In the genomic region with DNA sequence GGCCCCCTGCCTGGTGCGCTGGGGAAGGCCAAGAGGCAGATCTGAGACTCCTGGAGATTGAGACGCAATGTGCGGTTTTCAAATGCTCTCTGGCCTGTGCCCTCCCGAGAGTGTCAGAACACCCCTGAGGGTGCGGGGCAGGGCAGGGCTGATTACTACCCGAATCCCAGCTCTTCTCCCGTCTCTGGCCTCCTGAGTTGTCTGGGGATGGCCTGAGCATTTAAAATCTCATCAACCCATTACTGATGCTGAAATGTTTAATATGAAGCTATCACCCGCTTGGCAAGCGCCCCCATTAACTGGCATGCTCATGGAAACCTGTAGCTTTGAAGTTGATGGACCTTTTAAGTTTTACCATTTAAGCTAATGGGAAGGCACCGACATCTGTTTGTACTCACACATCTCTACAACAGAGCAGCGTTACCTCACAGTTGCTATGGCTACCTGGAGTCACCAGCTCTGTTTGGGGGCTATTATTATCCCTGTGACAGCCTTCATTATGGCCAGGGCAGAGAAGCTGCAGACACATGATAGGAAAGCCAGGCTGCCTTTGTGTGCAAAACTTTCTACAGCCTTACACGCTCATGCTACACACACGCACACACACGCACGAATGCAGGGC, we compare ENCODE assay signal across 2 cellular contexts.
TF ChIP-seq lines count a peak whose summit lies in the region.

No MANE protein-coding gene starts in this region.

TF ChIP-seq in SK-N-SH treated with all-trans-retinoic acid at 6 μM for 48 hours, 23 proteins besides CTCF, POLR2A, EP300 and RAD21 (continued from another document):
- TF ChIP-seq, protein P1, sequence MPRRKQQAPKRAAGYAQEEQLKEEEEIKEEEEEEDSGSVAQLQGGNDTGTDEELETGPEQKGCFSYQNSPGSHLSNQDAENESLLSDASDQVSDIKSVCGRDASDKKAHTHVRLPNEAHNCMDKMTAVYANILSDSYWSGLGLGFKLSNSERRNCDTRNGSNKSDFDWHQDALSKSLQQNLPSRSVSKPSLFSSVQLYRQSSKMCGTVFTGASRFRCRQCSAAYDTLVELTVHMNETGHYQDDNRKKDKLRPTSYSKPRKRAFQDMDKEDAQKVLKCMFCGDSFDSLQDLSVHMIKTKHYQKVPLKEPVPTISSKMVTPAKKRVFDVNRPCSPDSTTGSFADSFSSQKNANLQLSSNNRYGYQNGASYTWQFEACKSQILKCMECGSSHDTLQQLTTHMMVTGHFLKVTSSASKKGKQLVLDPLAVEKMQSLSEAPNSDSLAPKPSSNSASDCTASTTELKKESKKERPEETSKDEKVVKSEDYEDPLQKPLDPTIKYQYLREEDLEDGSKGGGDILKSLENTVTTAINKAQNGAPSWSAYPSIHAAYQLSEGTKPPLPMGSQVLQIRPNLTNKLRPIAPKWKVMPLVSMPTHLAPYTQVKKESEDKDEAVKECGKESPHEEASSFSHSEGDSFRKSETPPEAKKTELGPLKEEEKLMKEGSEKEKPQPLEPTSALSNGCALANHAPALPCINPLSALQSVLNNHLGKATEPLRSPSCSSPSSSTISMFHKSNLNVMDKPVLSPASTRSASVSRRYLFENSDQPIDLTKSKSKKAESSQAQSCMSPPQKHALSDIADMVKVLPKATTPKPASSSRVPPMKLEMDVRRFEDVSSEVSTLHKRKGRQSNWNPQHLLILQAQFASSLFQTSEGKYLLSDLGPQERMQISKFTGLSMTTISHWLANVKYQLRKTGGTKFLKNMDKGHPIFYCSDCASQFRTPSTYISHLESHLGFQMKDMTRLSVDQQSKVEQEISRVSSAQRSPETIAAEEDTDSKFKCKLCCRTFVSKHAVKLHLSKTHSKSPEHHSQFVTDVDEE (CRISPR knock-in tag; IDR thresholded peaks at IDR 0.05) = no peak
- TF ChIP-seq ZNF70 (CRISPR knock-in tag; IDR thresholded peaks at IDR 0.05) = no peak

TF ChIP-seq in WTC11, 78 proteins besides CTCF, POLR2A, EP300 and RAD21 (continued from another document):
- TF ChIP-seq, protein P2, sequence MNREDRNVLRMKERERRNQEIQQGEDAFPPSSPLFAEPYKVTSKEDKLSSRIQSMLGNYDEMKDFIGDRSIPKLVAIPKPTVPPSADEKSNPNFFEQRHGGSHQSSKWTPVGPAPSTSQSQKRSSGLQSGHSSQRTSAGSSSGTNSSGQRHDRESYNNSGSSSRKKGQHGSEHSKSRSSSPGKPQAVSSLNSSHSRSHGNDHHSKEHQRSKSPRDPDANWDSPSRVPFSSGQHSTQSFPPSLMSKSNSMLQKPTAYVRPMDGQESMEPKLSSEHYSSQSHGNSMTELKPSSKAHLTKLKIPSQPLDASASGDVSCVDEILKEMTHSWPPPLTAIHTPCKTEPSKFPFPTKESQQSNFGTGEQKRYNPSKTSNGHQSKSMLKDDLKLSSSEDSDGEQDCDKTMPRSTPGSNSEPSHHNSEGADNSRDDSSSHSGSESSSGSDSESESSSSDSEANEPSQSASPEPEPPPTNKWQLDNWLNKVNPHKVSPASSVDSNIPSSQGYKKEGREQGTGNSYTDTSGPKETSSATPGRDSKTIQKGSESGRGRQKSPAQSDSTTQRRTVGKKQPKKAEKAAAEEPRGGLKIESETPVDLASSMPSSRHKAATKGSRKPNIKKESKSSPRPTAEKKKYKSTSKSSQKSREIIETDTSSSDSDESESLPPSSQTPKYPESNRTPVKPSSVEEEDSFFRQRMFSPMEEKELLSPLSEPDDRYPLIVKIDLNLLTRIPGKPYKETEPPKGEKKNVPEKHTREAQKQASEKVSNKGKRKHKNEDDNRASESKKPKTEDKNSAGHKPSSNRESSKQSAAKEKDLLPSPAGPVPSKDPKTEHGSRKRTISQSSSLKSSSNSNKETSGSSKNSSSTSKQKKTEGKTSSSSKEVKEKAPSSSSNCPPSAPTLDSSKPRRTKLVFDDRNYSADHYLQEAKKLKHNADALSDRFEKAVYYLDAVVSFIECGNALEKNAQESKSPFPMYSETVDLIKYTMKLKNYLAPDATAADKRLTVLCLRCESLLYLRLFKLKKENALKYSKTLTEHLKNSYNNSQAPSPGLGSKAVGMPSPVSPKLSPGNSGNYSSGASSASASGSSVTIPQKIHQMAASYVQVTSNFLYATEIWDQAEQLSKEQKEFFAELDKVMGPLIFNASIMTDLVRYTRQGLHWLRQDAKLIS (CRISPR knock-in tag; IDR thresholded peaks at IDR 0.05; ENCODE audit: borderline replicate concordance) = no peak
- TF ChIP-seq KAT7 (CRISPR knock-in tag; IDR thresholded peaks at IDR 0.05; ENCODE audit: borderline replicate concordance) = no peak
- no peak for TF ChIP-seq CREM (CRISPR knock-in tag; IDR thresholded peaks at IDR 0.05)
- TF ChIP-seq, protein P3, sequence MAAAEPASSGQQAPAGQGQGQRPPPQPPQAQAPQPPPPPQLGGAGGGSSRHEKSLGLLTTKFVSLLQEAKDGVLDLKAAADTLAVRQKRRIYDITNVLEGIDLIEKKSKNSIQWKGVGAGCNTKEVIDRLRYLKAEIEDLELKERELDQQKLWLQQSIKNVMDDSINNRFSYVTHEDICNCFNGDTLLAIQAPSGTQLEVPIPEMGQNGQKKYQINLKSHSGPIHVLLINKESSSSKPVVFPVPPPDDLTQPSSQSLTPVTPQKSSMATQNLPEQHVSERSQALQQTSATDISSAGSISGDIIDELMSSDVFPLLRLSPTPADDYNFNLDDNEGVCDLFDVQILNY (CRISPR knock-in tag; IDR thresholded peaks at IDR 0.05) = no peak
- TF ChIP-seq ZNF121 (CRISPR knock-in tag; IDR thresholded peaks at IDR 0.05) = no peak
- TF ChIP-seq, protein P4, sequence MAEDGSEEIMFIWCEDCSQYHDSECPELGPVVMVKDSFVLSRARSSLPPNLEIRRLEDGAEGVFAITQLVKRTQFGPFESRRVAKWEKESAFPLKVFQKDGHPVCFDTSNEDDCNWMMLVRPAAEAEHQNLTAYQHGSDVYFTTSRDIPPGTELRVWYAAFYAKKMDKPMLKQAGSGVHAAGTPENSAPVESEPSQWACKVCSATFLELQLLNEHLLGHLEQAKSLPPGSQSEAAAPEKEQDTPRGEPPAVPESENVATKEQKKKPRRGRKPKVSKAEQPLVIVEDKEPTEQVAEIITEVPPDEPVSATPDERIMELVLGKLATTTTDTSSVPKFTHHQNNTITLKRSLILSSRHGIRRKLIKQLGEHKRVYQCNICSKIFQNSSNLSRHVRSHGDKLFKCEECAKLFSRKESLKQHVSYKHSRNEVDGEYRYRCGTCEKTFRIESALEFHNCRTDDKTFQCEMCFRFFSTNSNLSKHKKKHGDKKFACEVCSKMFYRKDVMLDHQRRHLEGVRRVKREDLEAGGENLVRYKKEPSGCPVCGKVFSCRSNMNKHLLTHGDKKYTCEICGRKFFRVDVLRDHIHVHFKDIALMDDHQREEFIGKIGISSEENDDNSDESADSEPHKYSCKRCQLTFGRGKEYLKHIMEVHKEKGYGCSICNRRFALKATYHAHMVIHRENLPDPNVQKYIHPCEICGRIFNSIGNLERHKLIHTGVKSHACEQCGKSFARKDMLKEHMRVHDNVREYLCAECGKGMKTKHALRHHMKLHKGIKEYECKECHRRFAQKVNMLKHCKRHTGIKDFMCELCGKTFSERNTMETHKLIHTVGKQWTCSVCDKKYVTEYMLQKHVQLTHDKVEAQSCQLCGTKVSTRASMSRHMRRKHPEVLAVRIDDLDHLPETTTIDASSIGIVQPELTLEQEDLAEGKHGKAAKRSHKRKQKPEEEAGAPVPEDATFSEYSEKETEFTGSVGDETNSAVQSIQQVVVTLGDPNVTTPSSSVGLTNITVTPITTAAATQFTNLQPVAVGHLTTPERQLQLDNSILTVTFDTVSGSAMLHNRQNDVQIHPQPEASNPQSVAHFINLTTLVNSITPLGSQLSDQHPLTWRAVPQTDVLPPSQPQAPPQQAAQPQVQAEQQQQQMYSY (CRISPR knock-in tag; IDR thresholded peaks at IDR 0.05) = no peak
- TF ChIP-seq, protein P5, sequence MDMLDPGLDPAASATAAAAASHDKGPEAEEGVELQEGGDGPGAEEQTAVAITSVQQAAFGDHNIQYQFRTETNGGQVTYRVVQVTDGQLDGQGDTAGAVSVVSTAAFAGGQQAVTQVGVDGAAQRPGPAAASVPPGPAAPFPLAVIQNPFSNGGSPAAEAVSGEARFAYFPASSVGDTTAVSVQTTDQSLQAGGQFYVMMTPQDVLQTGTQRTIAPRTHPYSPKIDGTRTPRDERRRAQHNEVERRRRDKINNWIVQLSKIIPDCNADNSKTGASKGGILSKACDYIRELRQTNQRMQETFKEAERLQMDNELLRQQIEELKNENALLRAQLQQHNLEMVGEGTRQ (CRISPR knock-in tag; IDR thresholded peaks at IDR 0.05) = no peak
- no peak for TF ChIP-seq GABPB1 (CRISPR knock-in tag; IDR thresholded peaks at IDR 0.05)
- TF ChIP-seq CREB1 (CRISPR knock-in tag; IDR thresholded peaks at IDR 0.05) = no peak
- TF ChIP-seq, protein P6, sequence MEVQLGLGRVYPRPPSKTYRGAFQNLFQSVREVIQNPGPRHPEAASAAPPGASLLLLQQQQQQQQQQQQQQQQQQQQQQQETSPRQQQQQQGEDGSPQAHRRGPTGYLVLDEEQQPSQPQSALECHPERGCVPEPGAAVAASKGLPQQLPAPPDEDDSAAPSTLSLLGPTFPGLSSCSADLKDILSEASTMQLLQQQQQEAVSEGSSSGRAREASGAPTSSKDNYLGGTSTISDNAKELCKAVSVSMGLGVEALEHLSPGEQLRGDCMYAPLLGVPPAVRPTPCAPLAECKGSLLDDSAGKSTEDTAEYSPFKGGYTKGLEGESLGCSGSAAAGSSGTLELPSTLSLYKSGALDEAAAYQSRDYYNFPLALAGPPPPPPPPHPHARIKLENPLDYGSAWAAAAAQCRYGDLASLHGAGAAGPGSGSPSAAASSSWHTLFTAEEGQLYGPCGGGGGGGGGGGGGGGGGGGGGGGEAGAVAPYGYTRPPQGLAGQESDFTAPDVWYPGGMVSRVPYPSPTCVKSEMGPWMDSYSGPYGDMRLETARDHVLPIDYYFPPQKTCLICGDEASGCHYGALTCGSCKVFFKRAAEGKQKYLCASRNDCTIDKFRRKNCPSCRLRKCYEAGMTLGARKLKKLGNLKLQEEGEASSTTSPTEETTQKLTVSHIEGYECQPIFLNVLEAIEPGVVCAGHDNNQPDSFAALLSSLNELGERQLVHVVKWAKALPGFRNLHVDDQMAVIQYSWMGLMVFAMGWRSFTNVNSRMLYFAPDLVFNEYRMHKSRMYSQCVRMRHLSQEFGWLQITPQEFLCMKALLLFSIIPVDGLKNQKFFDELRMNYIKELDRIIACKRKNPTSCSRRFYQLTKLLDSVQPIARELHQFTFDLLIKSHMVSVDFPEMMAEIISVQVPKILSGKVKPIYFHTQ (CRISPR knock-in tag; IDR thresholded peaks at IDR 0.05) = no peak
- TF ChIP-seq MYBL2 (CRISPR knock-in tag; IDR thresholded peaks at IDR 0.05) = no peak
TF ChIP-seq in WTC11: peak in this region for 0.
